In genomic region chr17:14089179-14089578, GRCh38 we compare ENCODE assay signal across 24 cellular contexts.
"Had no signal": no experiment of that assay in that cellular context is flagged by ENCODE, and none has a peak within 500 bp of the region (broad histone marks: within the 10 kb centered on the region; RNA-seq: fewer than 3 reads in every experiment).

No MANE protein-coding gene starts in this region.

- H3K9me3 Mint-ChIP-seq: effector memory CD8-positive, alpha-beta T cell; naive B cell; natural killer cell treated with Interleukin-12 subunit alpha and Interleukin-12 subunit beta and Interleukin-15 and Interleukin-18, amount 100 ng/mL, for 72 hours; neural crest cell; stimulated activated naive CD8-positive, alpha-beta T cell treated with anti-CD3 and anti-CD28 coated beads, Interleukin-15, amount 100 ng/mL, for 72 hours had no signal

- DNase-seq: effector memory CD8-positive, alpha-beta T cell; erythroblast; esophagus squamous epithelium; head of caudate nucleus; left ventricle myocardium superior; lower lobe of right lung; naive B cell; pancreas; right lobe of liver; stimulated activated CD4-positive, alpha-beta T cell treated with anti-CD3 and anti-CD28 coated beads, Interleukin-12 subunit alpha, Interleukin-12 subunit beta, amount 100 ng/mL, for 4 hours; stimulated activated CD4-positive, alpha-beta T cell treated with anti-CD3 and anti-CD28 coated beads, Interleukin-1b, Interleukin-23, amount 100 ng/mL, for 48 hours; stimulated activated CD4-positive, alpha-beta T cell treated with anti-CD3 and anti-CD28 coated beads, Interleukin-4, amount 100 ng/mL, for 1 hour; stimulated activated CD8-positive, alpha-beta memory T cell treated with anti-CD3 and anti-CD28 coated beads, Interleukin-4, amount 100 ng/mL, for 48 hours; stimulated activated naive CD4-positive, alpha-beta T cell; stimulated activated naive CD8-positive, alpha-beta T cell treated with anti-CD3 and anti-CD28 coated beads, Interleukin-15, amount 100 ng/mL, for 72 hours; transverse colon; upper lobe of right lung; uterus had no signal

- H3K27me3 ChIP-seq: esophagus squamous epithelium, neutrophil, pancreas, right lobe of liver, suprapubic skin, transverse colon, upper lobe of right lung, uterus had no signal

- ATAC-seq: effector memory CD8-positive, alpha-beta T cell; left ventricle myocardium superior; lower lobe of right lung; natural killer cell treated with Interleukin-12 subunit alpha and Interleukin-12 subunit beta and Interleukin-15 and Interleukin-18, amount 100 ng/mL, for 72 hours; pancreas; right lobe of liver; stimulated activated naive CD8-positive, alpha-beta T cell treated with anti-CD3 and anti-CD28 coated beads, Interleukin-15, amount 100 ng/mL, for 72 hours; upper lobe of right lung had no signal

- H3K4me2 ChIP-seq: smooth muscle cell had no signal

- H3K27me3 Mint-ChIP-seq: effector memory CD8-positive, alpha-beta T cell; naive B cell; natural killer cell treated with Interleukin-12 subunit alpha and Interleukin-12 subunit beta and Interleukin-15 and Interleukin-18, amount 100 ng/mL, for 72 hours; stimulated activated naive CD8-positive, alpha-beta T cell treated with anti-CD3 and anti-CD28 coated beads, Interleukin-15, amount 100 ng/mL, for 72 hours had no signal

- H3K36me3 ChIP-seq: esophagus squamous epithelium, lower lobe of right lung, neutrophil, pancreas, right lobe of liver, suprapubic skin, upper lobe of right lung, uterus had no signal

- H3K9me3 ChIP-seq: esophagus squamous epithelium, lower lobe of right lung, neutrophil, pancreas, right lobe of liver, suprapubic skin, transverse colon, upper lobe of right lung, uterus had no signal

- H3K27ac Mint-ChIP-seq: natural killer cell treated with Interleukin-12 subunit alpha and Interleukin-12 subunit beta and Interleukin-15 and Interleukin-18, amount 100 ng/mL, for 72 hours; stimulated activated naive CD8-positive, alpha-beta T cell treated with anti-CD3 and anti-CD28 coated beads, Interleukin-15, amount 100 ng/mL, for 72 hours had no signal

- H3K27ac ChIP-seq: coronary artery, esophagus squamous epithelium, lower lobe of right lung, neutrophil, pancreas, right lobe of liver, suprapubic skin, transverse colon, upper lobe of right lung, uterus had no signal

- H3K4me1 ChIP-seq: esophagus squamous epithelium, suprapubic skin, uterus had no signal

- H3K4me3 Mint-ChIP-seq: effector memory CD8-positive, alpha-beta T cell; naive B cell; natural killer cell treated with Interleukin-12 subunit alpha and Interleukin-12 subunit beta and Interleukin-15 and Interleukin-18, amount 100 ng/mL, for 72 hours; neural crest cell; stimulated activated naive CD8-positive, alpha-beta T cell treated with anti-CD3 and anti-CD28 coated beads, Interleukin-15, amount 100 ng/mL, for 72 hours had no signal

- H3K4me3 ChIP-seq: coronary artery, esophagus squamous epithelium, lower lobe of right lung, pancreas, right lobe of liver, smooth muscle cell, suprapubic skin, transverse colon, upper lobe of right lung, uterus had no signal
